Comparison of ENCODE assay signal across 21 cellular contexts in genomic region chr20:24590193-24590982, GRCh38.
"Had no signal": no experiment of that assay in that cellular context is flagged by ENCODE, and none has a peak within 500 bp of the region (broad histone marks: within the 10 kb centered on the region; RNA-seq: fewer than 3 reads in every experiment).

No MANE protein-coding gene starts in this region.

- H3K27ac Mint-ChIP-seq: activated B cell treated with CpG ODN at 0.5 μM for 24 hours; activated CD4-positive, alpha-beta memory T cell treated with anti-CD3 and anti-CD28 coated beads, Interleukin-2, amount 10 ng/mL, durations not matched to agents 7 days and 5 days; activated naive CD8-positive, alpha-beta T cell treated with anti-CD3 and anti-CD28 coated beads, Interleukin-2, amount 10 ng/mL, durations not matched to agents 7 days and 5 days; activated T-cell treated with anti-CD3 and anti-CD28 coated beads, Interleukin-2, amount 50 U/mL, for 24 hours; activated T-helper 2 cell treated with anti-CD3 and anti-CD28 coated beads, Interferon-gamma antibody, Interleukin-2, Interleukin-4, amounts not matched to agents 10 μg/mL and 5 μg/mL and 100 μg/mL, durations not matched to agents 14 hours and 24 hours and 36 hours; effector memory CD8-positive, alpha-beta T cell; mesothelial cell of epicardium had no signal

- H3K4me1 Mint-ChIP-seq: activated B cell treated with CpG ODN at 0.5 μM for 24 hours; activated CD4-positive, alpha-beta memory T cell treated with anti-CD3 and anti-CD28 coated beads, Interleukin-2, amount 10 ng/mL, durations not matched to agents 7 days and 5 days; activated naive CD8-positive, alpha-beta T cell treated with anti-CD3 and anti-CD28 coated beads, Interleukin-2, amount 10 ng/mL, durations not matched to agents 7 days and 5 days; mesothelial cell of epicardium had no signal

- H3K4me2 ChIP-seq: hepatocyte, smooth muscle cell had no signal

- DNase-seq: activated B cell treated with CpG ODN at 0.5 μM for 24 hours; activated CD4-positive, alpha-beta memory T cell treated with anti-CD3 and anti-CD28 coated beads, Interleukin-2, amount 10 ng/mL, durations not matched to agents 7 days and 5 days; activated CD4-positive, alpha-beta T cell treated with anti-CD3 and anti-CD28 coated beads for 4 hours; activated naive CD4-positive, alpha-beta T cell treated with Interleukin-2 at 50 U/mL for 16 hours; activated naive CD8-positive, alpha-beta T cell treated with anti-CD3 and anti-CD28 coated beads, Interleukin-2, amount 10 ng/mL, durations not matched to agents 7 days and 5 days; activated T-cell treated with anti-CD3 and anti-CD28 coated beads, Interleukin-2, amount 50 U/mL, for 24 hours; amygdala; dermis blood vessel endothelial cell; effector memory CD8-positive, alpha-beta T cell; foreskin fibroblast; left colon; psoas muscle; stimulated activated CD4-positive, alpha-beta T cell treated with anti-CD3 and anti-CD28 coated beads, Interleukin-4, amount 100 ng/mL, for 1 hour had no signal

- H3K36me3 Mint-ChIP-seq: activated naive CD8-positive, alpha-beta T cell treated with anti-CD3 and anti-CD28 coated beads, Interleukin-2, amount 10 ng/mL, durations not matched to agents 7 days and 5 days; mesothelial cell of epicardium had no signal

- H3K4me3 ChIP-seq: cardiac muscle cell, hepatocyte, lung, psoas muscle, smooth muscle cell, thoracic aorta had no signal

- H3K9me3 Mint-ChIP-seq: activated B cell treated with CpG ODN at 0.5 μM for 24 hours; activated CD4-positive, alpha-beta memory T cell treated with anti-CD3 and anti-CD28 coated beads, Interleukin-2, amount 10 ng/mL, durations not matched to agents 7 days and 5 days; activated T-cell treated with anti-CD3 and anti-CD28 coated beads, Interleukin-2, amount 50 U/mL, for 24 hours; activated T-helper 2 cell treated with anti-CD3 and anti-CD28 coated beads, Interferon-gamma antibody, Interleukin-2, Interleukin-4, amounts not matched to agents 10 μg/mL and 5 μg/mL and 100 μg/mL, durations not matched to agents 14 hours and 24 hours and 36 hours; effector memory CD8-positive, alpha-beta T cell had no signal

- H3K27me3 ChIP-seq: cardiac muscle cell, hepatocyte had no signal

- H3K4me1 ChIP-seq: psoas muscle had no signal

- ATAC-seq: effector memory CD8-positive, alpha-beta T cell; left colon; psoas muscle; sciatic nerve had no signal

- H3K36me3 ChIP-seq: cardiac muscle cell, thoracic aorta had no signal

- H3K4me3 Mint-ChIP-seq: activated B cell treated with CpG ODN at 0.5 μM for 24 hours; activated CD4-positive, alpha-beta memory T cell treated with anti-CD3 and anti-CD28 coated beads, Interleukin-2, amount 10 ng/mL, durations not matched to agents 7 days and 5 days; activated naive CD8-positive, alpha-beta T cell treated with anti-CD3 and anti-CD28 coated beads, Interleukin-2, amount 10 ng/mL, durations not matched to agents 7 days and 5 days; activated T-cell treated with anti-CD3 and anti-CD28 coated beads, Interleukin-2, amount 50 U/mL, for 24 hours; effector memory CD8-positive, alpha-beta T cell; mesothelial cell of epicardium had no signal

- H3K27ac ChIP-seq: cardiac muscle cell, hepatocyte, psoas muscle, thoracic aorta had no signal

- H3K79me2 ChIP-seq: hepatocyte had no signal

- H3K9me3 ChIP-seq: thoracic aorta had no signal

- H2AFZ ChIP-seq: hepatocyte had no signal
